ENCODE assay signal across 33 cellular contexts in genomic region chr1:4946343-4946742, GRCh38.
"Had no signal": no experiment of that assay in that cellular context is flagged by ENCODE, and none has a peak within 500 bp of the region (broad histone marks: within the 10 kb centered on the region; RNA-seq: fewer than 3 reads in every experiment).

No MANE protein-coding gene starts in this region.

- H3K4me3 ChIP-seq: esophagus muscularis mucosa, gastrocnemius medialis had no signal

- H3K27me3 ChIP-seq: brain microvascular endothelial cell, foreskin keratinocyte, gastrocnemius medialis had no signal

- H3K9me3 ChIP-seq: esophagus muscularis mucosa, gastrocnemius medialis had no signal

- H3K27ac ChIP-seq: brain microvascular endothelial cell, esophagus muscularis mucosa, foreskin keratinocyte, gastrocnemius medialis, WERI-Rb-1 had no signal

- ATAC-seq: activated CD4-positive, CD25-positive, alpha-beta regulatory T cell treated with anti-CD3 and anti-CD28 coated beads, Interleukin-2, amount 50 U/mL, for 24 hours; activated CD8-positive, alpha-beta T cell treated with anti-CD3 and anti-CD28 coated beads for 36 hours; activated T-cell treated with anti-CD3 and anti-CD28 coated beads, Interleukin-2, amount 50 U/mL, for 4 hours; activated T-helper 17 cell treated with anti-CD3 and anti-CD28 coated beads, Interleukin-2, amount 50 U/mL, for 72 hours; effector memory CD8-positive, alpha-beta T cell; foreskin keratinocyte; gastrocnemius medialis; T-helper 17 cell had no signal

- H3K4me3 Mint-ChIP-seq: activated B cell treated with CpG ODN at 0.5 μM for 24 hours; activated CD8-positive, alpha-beta T cell treated with anti-CD3 and anti-CD28 coated beads for 36 hours; activated naive CD8-positive, alpha-beta T cell; activated T-cell treated with anti-CD3 and anti-CD28 coated beads, Interleukin-2, amount 50 U/mL, for 4 hours; activated T-helper 17 cell treated with anti-CD3 and anti-CD28 coated beads, Interleukin-2, amount 50 U/mL, for 72 hours; effector memory CD8-positive, alpha-beta T cell; T-helper 17 cell; T-helper 2 cell treated with Interferon-gamma antibody and Interleukin-4, amounts not matched to agents 5 μg/mL and 100 μg/mL, for 36 hours had no signal

- FAIRE-seq: astrocyte, colon had no signal

- H3K4me1 Mint-ChIP-seq: activated B cell treated with CpG ODN at 0.5 μM for 24 hours; activated T-helper 17 cell treated with anti-CD3 and anti-CD28 coated beads, Interleukin-2, amount 50 U/mL, for 72 hours; T-helper 17 cell had no signal

- H3K36me3 ChIP-seq: brain microvascular endothelial cell, esophagus muscularis mucosa, gastrocnemius medialis, WERI-Rb-1 had no signal

- H3K27me3 Mint-ChIP-seq: activated B cell treated with CpG ODN at 0.5 μM for 24 hours had no signal

- H3K4me1 ChIP-seq: foreskin keratinocyte, gastrocnemius medialis had no signal

- DNase-seq: activated B cell treated with CpG ODN at 0.5 μM for 24 hours; activated CD4-positive, alpha-beta T cell treated with anti-CD3 and anti-CD28 coated beads for 48 hours; activated CD4-positive, alpha-beta T cell treated with anti-CD3 and anti-CD28 coated beads, Interleukin-2, amount 50 U/mL, for 1 hour; activated CD4-positive, alpha-beta T cell treated with anti-CD3 and anti-CD28 coated beads, Interleukin-2, amount 50 U/mL, for 48 hours; activated CD8-positive, alpha-beta memory T cell treated with anti-CD3 and anti-CD28 coated beads for 24 hours; activated CD8-positive, alpha-beta T cell treated with anti-CD3 and anti-CD28 coated beads for 36 hours; activated effector memory CD4-positive, alpha-beta T cell treated with Interleukin-2 at 50 U/mL for 16 hours; activated gamma-delta T cell treated with Interleukin-2 at 50 U/mL for 16 hours; activated naive CD4-positive, alpha-beta T cell treated with anti-CD3 and anti-CD28 coated beads, Interleukin-2, amount 50 U/mL, for 16 hours; activated naive CD4-positive, alpha-beta T cell treated with Interleukin-2 at 50 U/mL for 16 hours; activated T-cell treated with anti-CD3 and anti-CD28 coated beads, Interleukin-2, amount 50 U/mL, for 4 hours; amniotic stem cell; anterior cingulate cortex; brain microvascular endothelial cell; caudate nucleus; cortex of kidney; dermis blood vessel endothelial cell; effector CD4-positive, alpha-beta T cell; effector memory CD8-positive, alpha-beta T cell; erythroblast; foreskin keratinocyte; gastrocnemius medialis; T-helper 1 cell; T-helper 17 cell; T1000; WERI-Rb-1 had no signal

- H3K36me3 Mint-ChIP-seq: activated naive CD8-positive, alpha-beta T cell had no signal

- H3K27ac Mint-ChIP-seq: activated B cell treated with CpG ODN at 0.5 μM for 24 hours; activated CD8-positive, alpha-beta T cell treated with anti-CD3 and anti-CD28 coated beads for 36 hours; activated naive CD8-positive, alpha-beta T cell; activated T-helper 17 cell treated with anti-CD3 and anti-CD28 coated beads, Interleukin-2, amount 50 U/mL, for 72 hours; effector memory CD8-positive, alpha-beta T cell; T-helper 17 cell; T-helper 2 cell treated with Interferon-gamma antibody and Interleukin-4, amounts not matched to agents 5 μg/mL and 100 μg/mL, for 36 hours had no signal

- H3K9me3 Mint-ChIP-seq: activated B cell treated with CpG ODN at 0.5 μM for 24 hours; activated CD8-positive, alpha-beta T cell treated with anti-CD3 and anti-CD28 coated beads for 36 hours; activated T-cell treated with anti-CD3 and anti-CD28 coated beads, Interleukin-2, amount 50 U/mL, for 4 hours; effector memory CD8-positive, alpha-beta T cell had no signal
